ENCODE assay signal across 19 cellular contexts in the genomic region with DNA sequence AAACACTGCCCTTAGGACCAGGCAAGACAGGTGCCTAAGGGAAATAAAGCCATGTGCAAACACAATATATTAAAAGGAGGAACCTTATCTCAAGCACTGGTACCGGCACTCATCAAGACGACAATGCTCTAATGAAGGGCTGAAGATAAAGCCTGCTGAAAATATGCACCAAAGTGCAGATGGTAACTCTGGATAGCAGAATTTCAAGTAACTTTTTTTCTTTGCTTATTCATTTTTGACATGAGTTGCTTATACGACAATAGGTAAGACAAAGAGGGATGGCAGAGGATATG. TPM values are rescaled to one million over a fixed set of nuclear protein-coding genes. Genes with fewer than 3 reads are reported as not detected.
DNase-seq lines count a peak whose midpoint lies in the region; ATAC-seq, FAIRE-seq and TF ChIP-seq lines count a peak whose summit lies in the region.
"Had no signal": no experiment of that assay in that cellular context is flagged by ENCODE, and none has a peak within 500 bp of the region (broad histone marks: within the 10 kb centered on the region; RNA-seq: fewer than 3 reads in every experiment).

No MANE protein-coding gene starts in this region.

- H3K9ac ChIP-seq in SK-N-SH = no peak overlapping the region

- H3K4me3 ChIP-seq in SK-N-SH (ENCODE audit: low read depth in 2 of 2, low read length in 1 of 2) = no peak overlapping the region
- H3K4me3 ChIP-seq: GM23338 had no signal

- H4K20me1 ChIP-seq in SK-N-SH (ENCODE audit: insufficient read depth) = no peaks in the 10 kb centered on the region

- TF ChIP-seq CTCF in SK-N-SH (IDR thresholded peaks at IDR 0.05) = no peak
- no peak for TF ChIP-seq CTCF in endothelial cell (IDR thresholded peaks at IDR 0.05; ENCODE audit: unreplicated experiment)
- TF ChIP-seq CTCF in mesothelial cell of epicardium (IDR thresholded peaks at IDR 0.05; ENCODE audit: unreplicated experiment) = no peak

- TF ChIP-seq EP300 in SK-N-SH (IDR thresholded peaks at IDR 0.05; ENCODE audit: borderline replicate concordance in 1 of 2, low read depth in 1 of 2, low read length in 1 of 2) = no peak

- H3K4me2 ChIP-seq in SK-N-SH = no peak overlapping the region
- H3K4me2 ChIP-seq: GM23338 had no signal

- no peaks in the 10 kb centered on the region for H3K36me3 ChIP-seq in SK-N-SH (replicated peaks in 1 of 2; ENCODE audit: control insufficient read depth in 1 of 2, insufficient read depth in 2 of 2, low read length in 1 of 2)

- H3K27ac Mint-ChIP-seq in endothelial cell (ENCODE audit: unreplicated experiment) (no peak overlapping the region), mesothelial cell of epicardium (peak overlapping the region; percentile 63)
- H3K27ac Mint-ChIP-seq: CD14-positive monocyte; CD8-positive, alpha-beta T cell; GM23338; H9; HFFc6 had no signal

- DNase-seq in SK-N-SH (no peak), endothelial cell (ENCODE audit: low spot score) (no peak), mesothelial cell of epicardium (ENCODE audit: low spot score in 2 of 2, unreplicated experiment in 2 of 2) (no peak), GM19239 (ENCODE audit: insufficient read length, low spot score) (no peak)
- DNase-seq: CD8-positive, alpha-beta T cell; COR-L47; DND-41; GDM1; H9; HFFc6 had no signal

- H3F3A ChIP-seq in SK-N-SH (replicated peaks; ENCODE audit: insufficient read depth) = peaks cover 10% of the 10 kb centered on the region

- CTCF ChIA-PET in SK-N-SH (lab: Yijun Ruan, JAX) = interaction anchor here (1.6 kb wide), 1 partner anchor 26 kb away, joined by 4 read pairs; no protein-coding TSS in a partner anchor

- peaks cover 10 to 23% of the 10 kb centered on the region in 2 experiments; a peak in 3 of 4 replicates for H3K4me1 ChIP-seq in SK-N-SH (ENCODE audit: control insufficient read depth in 1 of 2, insufficient read depth in 2 of 2, low read depth in 1 of 2, low read length in 1 of 2)

- H3K36me3 Mint-ChIP-seq in endothelial cell (ENCODE audit: low read depth, unreplicated experiment) (peaks cover 21% of the 10 kb centered on the region), mesothelial cell of epicardium (peaks cover 54% of the 10 kb centered on the region)
- H3K36me3 Mint-ChIP-seq: CD14-positive monocyte had no signal

- no peaks in the 10 kb centered on the region for H3K9me3 Mint-ChIP-seq in endothelial cell (ENCODE audit: unreplicated experiment)
- H3K9me3 Mint-ChIP-seq in mesothelial cell of epicardium = no peaks in the 10 kb centered on the region
- H3K9me3 Mint-ChIP-seq: CD8-positive, alpha-beta T cell; GM23338; H9; HFFc6 had no signal

- no peaks in the 10 kb centered on the region for H3K9me2 ChIP-seq in SK-N-SH

- ATAC-seq in SK-N-SH treated with all-trans-retinoic acid at 6 μM for 48 hours (no peak), HG02885 (IDR thresholded peaks at IDR 0.05; ENCODE audit: poor library complexity, unreplicated experiment) (no peak), GM21737 (IDR thresholded peaks at IDR 0.05; ENCODE audit: unreplicated experiment) (no peak), HG03442 (IDR thresholded peaks at IDR 0.05; ENCODE audit: unreplicated experiment) (no peak)
- ATAC-seq: CD8-positive, alpha-beta T cell; GM23338 had no signal

- H3K27me3 ChIP-seq in SK-N-SH (ENCODE audit: insufficient read depth) = no peaks in the 10 kb centered on the region

- 90% methylated on average over 3 of the region's 3 CpGs for WGBS in SK-N-SH (ENCODE audit: low lambda C conversion rate)

- H3K27me3 Mint-ChIP-seq in endothelial cell (ENCODE audit: unreplicated experiment) = peaks cover 5% of the 10 kb centered on the region
- no peaks in the 10 kb centered on the region for H3K27me3 Mint-ChIP-seq in mesothelial cell of epicardium (ENCODE audit: low read depth)

- H3K9me3 ChIP-seq in SK-N-SH = no peaks in the 10 kb centered on the region

- no peak for TF ChIP-seq RAD21 in SK-N-SH (IDR thresholded peaks at IDR 0.05; ENCODE audit: low read length)

- no peak overlapping the region for H3K27ac ChIP-seq in SK-N-SH (ENCODE audit: low read depth in 2 of 2, low read length in 1 of 2)
- H3K27ac ChIP-seq: 22Rv1, HL-60 had no signal

- POLR2A ChIA-PET in SK-N-SH (lab: Yijun Ruan, JAX) = no interaction called here

- no peak for FAIRE-seq in GM19239 (lab: Jason Lieb, UNC)

- H3K4me1 Mint-ChIP-seq in endothelial cell (ENCODE audit: unreplicated experiment) = peaks cover 12% of the 10 kb centered on the region
- H3K4me1 Mint-ChIP-seq in mesothelial cell of epicardium = peaks cover 23% of the 10 kb centered on the region

- no peak overlapping the region for H2AFZ ChIP-seq in SK-N-SH (ENCODE audit: low read depth)
- H2AFZ ChIP-seq: GM23338 had no signal

- H3K79me2 ChIP-seq in SK-N-SH (ENCODE audit: insufficient read depth) = no peaks in the 10 kb centered on the region

- H3K4me3 Mint-ChIP-seq in endothelial cell (ENCODE audit: unreplicated experiment) = peak overlapping the region; percentile 51
- no peak overlapping the region for H3K4me3 Mint-ChIP-seq in mesothelial cell of epicardium
- H3K4me3 Mint-ChIP-seq: CD14-positive monocyte; CD8-positive, alpha-beta T cell; GM23338; H9; HFFc6 had no signal

TF ChIP-seq in SK-N-SH, 30 proteins besides CTCF, POLR2A, EP300 and RAD21:
- TF ChIP-seq GATA2 (CRISPR knock-in tag; IDR thresholded peaks at IDR 0.05) (peak; percentile 40; the same call in 1 of the 2 replicates), MEF2A (IDR thresholded peaks at IDR 0.05; ENCODE audit: borderline replicate concordance, low read depth) (no peak)

TF ChIP-seq in SK-N-SH treated with all-trans-retinoic acid at 6 μM for 48 hours, 23 proteins besides CTCF, POLR2A, EP300 and RAD21 (continues in another document):
- TF ChIP-seq CSDC2 (CRISPR knock-in tag; IDR thresholded peaks at IDR 0.05) = no peak
- TF ChIP-seq ZNF565 (CRISPR knock-in tag; conservative IDR thresholded peaks at IDR 0.05; ENCODE audit: low read depth) = no peak
- TF ChIP-seq RARB (CRISPR knock-in tag; IDR thresholded peaks at IDR 0.05) = no peak
- TF ChIP-seq ESRRG (CRISPR knock-in tag; IDR thresholded peaks at IDR 0.05) = no peak
- TF ChIP-seq ARNTL (CRISPR knock-in tag; IDR thresholded peaks at IDR 0.05; ENCODE audit: borderline replicate concordance, low read depth) = no peak
- TF ChIP-seq ZC3H10 (CRISPR knock-in tag; IDR thresholded peaks at IDR 0.05) = no peak
- TF ChIP-seq OSR1 (CRISPR knock-in tag; IDR thresholded peaks at IDR 0.05) = no peak
- TF ChIP-seq TOX (CRISPR knock-in tag; IDR thresholded peaks at IDR 0.05; ENCODE audit: borderline replicate concordance) = no peak
- no peak for TF ChIP-seq ISL1 (CRISPR knock-in tag; IDR thresholded peaks at IDR 0.05)
- no peak for TF ChIP-seq PPARA (CRISPR knock-in tag; IDR thresholded peaks at IDR 0.05; ENCODE audit: borderline replicate concordance)
- no peak for TF ChIP-seq ZFP30 (CRISPR knock-in tag; IDR thresholded peaks at IDR 0.05)
- TF ChIP-seq, protein P1, sequence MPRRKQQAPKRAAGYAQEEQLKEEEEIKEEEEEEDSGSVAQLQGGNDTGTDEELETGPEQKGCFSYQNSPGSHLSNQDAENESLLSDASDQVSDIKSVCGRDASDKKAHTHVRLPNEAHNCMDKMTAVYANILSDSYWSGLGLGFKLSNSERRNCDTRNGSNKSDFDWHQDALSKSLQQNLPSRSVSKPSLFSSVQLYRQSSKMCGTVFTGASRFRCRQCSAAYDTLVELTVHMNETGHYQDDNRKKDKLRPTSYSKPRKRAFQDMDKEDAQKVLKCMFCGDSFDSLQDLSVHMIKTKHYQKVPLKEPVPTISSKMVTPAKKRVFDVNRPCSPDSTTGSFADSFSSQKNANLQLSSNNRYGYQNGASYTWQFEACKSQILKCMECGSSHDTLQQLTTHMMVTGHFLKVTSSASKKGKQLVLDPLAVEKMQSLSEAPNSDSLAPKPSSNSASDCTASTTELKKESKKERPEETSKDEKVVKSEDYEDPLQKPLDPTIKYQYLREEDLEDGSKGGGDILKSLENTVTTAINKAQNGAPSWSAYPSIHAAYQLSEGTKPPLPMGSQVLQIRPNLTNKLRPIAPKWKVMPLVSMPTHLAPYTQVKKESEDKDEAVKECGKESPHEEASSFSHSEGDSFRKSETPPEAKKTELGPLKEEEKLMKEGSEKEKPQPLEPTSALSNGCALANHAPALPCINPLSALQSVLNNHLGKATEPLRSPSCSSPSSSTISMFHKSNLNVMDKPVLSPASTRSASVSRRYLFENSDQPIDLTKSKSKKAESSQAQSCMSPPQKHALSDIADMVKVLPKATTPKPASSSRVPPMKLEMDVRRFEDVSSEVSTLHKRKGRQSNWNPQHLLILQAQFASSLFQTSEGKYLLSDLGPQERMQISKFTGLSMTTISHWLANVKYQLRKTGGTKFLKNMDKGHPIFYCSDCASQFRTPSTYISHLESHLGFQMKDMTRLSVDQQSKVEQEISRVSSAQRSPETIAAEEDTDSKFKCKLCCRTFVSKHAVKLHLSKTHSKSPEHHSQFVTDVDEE (CRISPR knock-in tag; IDR thresholded peaks at IDR 0.05) = no peak
- TF ChIP-seq SNAI2 (CRISPR knock-in tag; IDR thresholded peaks at IDR 0.05) = no peak
- TF ChIP-seq ZNF70 (CRISPR knock-in tag; IDR thresholded peaks at IDR 0.05) = no peak

RNA-seq across cellular contexts. Expression of a gene that starts 9.3 kb away (rescaled TPM):
- polyA plus RNA-seq in SK-N-SH (2012; rRNA removed) = 0.94 and 1.6 TPM in 2 replicates
- 0.77 and 1.0 TPM in 2 replicates for polyA plus RNA-seq in SK-N-SH (2012; cell fraction: cytosol; rRNA removed)
- polyA plus RNA-seq in SK-N-SH (2012; cell fraction: nucleus; rRNA removed) = 1.6 and 3.0 TPM in 2 replicates
- total RNA-seq in endothelial cell (ENCODE audit: unreplicated experiment) (21.3 TPM), mesothelial cell of epicardium (38.1 to 43.1 TPM (median 39.9 TPM) in 3 replicates)

RNA-seq across cellular contexts. Expression of a gene that starts 12.3 kb away (rescaled TPM):
- polyA plus RNA-seq in SK-N-SH (2012; rRNA removed) = 1.5 and 2.1 TPM in 2 replicates
- polyA plus RNA-seq in SK-N-SH (2012; cell fraction: cytosol; rRNA removed) = 1.7 and 1.9 TPM in 2 replicates
- 1.4 and 2.2 TPM in 2 replicates for polyA plus RNA-seq in SK-N-SH (2012; cell fraction: nucleus; rRNA removed)
- total RNA-seq in endothelial cell (ENCODE audit: unreplicated experiment) = 2.8 TPM
- total RNA-seq in mesothelial cell of epicardium = 3.5 to 3.8 TPM (median 3.5 TPM) in 3 replicates

RNA-seq across cellular contexts. Expression of a gene that starts 31.1 kb away (rescaled TPM):
- polyA plus RNA-seq in SK-N-SH (2012; rRNA removed) = 6.3 and 9.3 TPM in 2 replicates
- 6.3 and 7.1 TPM in 2 replicates for polyA plus RNA-seq in SK-N-SH (2012; cell fraction: cytosol; rRNA removed)
- polyA plus RNA-seq in SK-N-SH (2012; cell fraction: nucleus; rRNA removed) = 8.9 and 16.0 TPM in 2 replicates
- 4.6 TPM for total RNA-seq in endothelial cell (ENCODE audit: unreplicated experiment)
- 8.8 to 9.7 TPM (median 9.0 TPM) in 3 replicates for total RNA-seq in mesothelial cell of epicardium

RNA-seq across cellular contexts. Expression of a gene that starts 40.8 kb away (rescaled TPM):
- 0.31 and 0.60 TPM in 2 replicates for polyA plus RNA-seq in SK-N-SH (2012; rRNA removed)
- 0.27 and 0.39 TPM in 2 replicates for polyA plus RNA-seq in SK-N-SH (2012; cell fraction: cytosol; rRNA removed)
- polyA plus RNA-seq in SK-N-SH (2012; cell fraction: nucleus; rRNA removed) = 1.0 and 1.1 TPM in 2 replicates
- total RNA-seq in endothelial cell (ENCODE audit: unreplicated experiment) = not detected
- 0.85 to 1.2 TPM (median 1.1 TPM) in 3 replicates for total RNA-seq in mesothelial cell of epicardium
- total RNA-seq: GM23338, H9 had no signal
- polyA plus RNA-seq: BJ, GM23338 had no signal
